ENCODE assay signal across 23 cellular contexts in genomic region chr10:112716076-112716475, GRCh38.
"Had no signal": no experiment of that assay in that cellular context is flagged by ENCODE, and none has a peak within 500 bp of the region (broad histone marks: within the 10 kb centered on the region; RNA-seq: fewer than 3 reads in every experiment).

No MANE protein-coding gene starts in this region.

- H3K9me3 ChIP-seq: colonic mucosa, gastroesophageal sphincter, heart left ventricle, mucosa of descending colon, prostate gland, stomach, upper lobe of left lung had no signal

- H3K27me3 ChIP-seq: colonic mucosa, gastroesophageal sphincter, heart left ventricle, stomach, upper lobe of left lung had no signal

- H3K4me3 ChIP-seq: colonic mucosa, gastroesophageal sphincter, heart left ventricle, mucosa of descending colon, prostate gland, stomach, upper lobe of left lung had no signal

- H3K27ac Mint-ChIP-seq: activated B cell treated with CpG ODN at 0.5 μM for 24 hours; activated CD4-positive, alpha-beta memory T cell treated with anti-CD3 and anti-CD28 coated beads for 36 hours; activated naive CD4-positive, alpha-beta T cell treated with anti-CD3 and anti-CD28 coated beads, Interleukin-2, amount 50 U/mL, for 24 hours; activated T-helper 2 cell treated with anti-CD3 and anti-CD28 coated beads, Interferon-gamma antibody, Interleukin-2, Interleukin-4, amounts not matched to agents 10 μg/mL and 5 μg/mL and 100 μg/mL, durations not matched to agents 14 hours and 24 hours and 36 hours; endodermal cell; immature natural killer cell; naive thymus-derived CD8-positive, alpha-beta T cell; T-cell had no signal

- ATAC-seq: gastroesophageal sphincter; heart left ventricle; left ventricle myocardium superior; naive thymus-derived CD8-positive, alpha-beta T cell; T-cell had no signal

- H3K4me1 ChIP-seq: colonic mucosa, gastroesophageal sphincter, heart left ventricle, prostate gland, upper lobe of left lung had no signal

- H3K27me3 Mint-ChIP-seq: activated B cell treated with CpG ODN at 0.5 μM for 24 hours; activated CD4-positive, alpha-beta memory T cell treated with anti-CD3 and anti-CD28 coated beads for 36 hours; activated naive CD4-positive, alpha-beta T cell treated with anti-CD3 and anti-CD28 coated beads, Interleukin-2, amount 50 U/mL, for 24 hours; central memory CD8-positive, alpha-beta T cell; naive thymus-derived CD8-positive, alpha-beta T cell; T-cell had no signal

- H3K4me3 Mint-ChIP-seq: activated B cell treated with CpG ODN at 0.5 μM for 24 hours; activated CD4-positive, alpha-beta memory T cell treated with anti-CD3 and anti-CD28 coated beads for 36 hours; activated naive CD4-positive, alpha-beta T cell treated with anti-CD3 and anti-CD28 coated beads, Interleukin-2, amount 50 U/mL, for 24 hours; central memory CD8-positive, alpha-beta T cell; endodermal cell; immature natural killer cell; naive thymus-derived CD8-positive, alpha-beta T cell; T-cell had no signal

- H3K36me3 ChIP-seq: colonic mucosa, gastroesophageal sphincter, heart left ventricle, prostate gland, stomach, upper lobe of left lung had no signal

- DNase-seq: activated B cell treated with CpG ODN at 0.5 μM for 24 hours; activated CD4-positive, alpha-beta memory T cell treated with anti-CD3 and anti-CD28 coated beads for 36 hours; activated CD4-positive, alpha-beta T cell treated with anti-CD3 and anti-CD28 coated beads for 4 hours; activated T-cell treated with anti-CD3 and anti-CD28 coated beads for 4 hours; endodermal cell; erythroblast; heart left ventricle; immature natural killer cell; left ventricle myocardium superior; mesenchymal stem cell; naive thymus-derived CD8-positive, alpha-beta T cell; right cardiac atrium; stimulated activated CD4-positive, alpha-beta T cell treated with anti-CD3 and anti-CD28 coated beads, Interleukin-4, amount 100 ng/mL, for 1 hour; stomach; T-cell; upper lobe of left lung had no signal

- H3K4me1 Mint-ChIP-seq: activated B cell treated with CpG ODN at 0.5 μM for 24 hours; activated naive CD4-positive, alpha-beta T cell treated with anti-CD3 and anti-CD28 coated beads, Interleukin-2, amount 50 U/mL, for 24 hours; T-cell had no signal

- H3K27ac ChIP-seq: colonic mucosa, gastroesophageal sphincter, heart left ventricle, prostate gland, stomach, upper lobe of left lung had no signal

- H3K9me3 Mint-ChIP-seq: activated B cell treated with CpG ODN at 0.5 μM for 24 hours; activated CD4-positive, alpha-beta memory T cell treated with anti-CD3 and anti-CD28 coated beads for 36 hours; activated naive CD4-positive, alpha-beta T cell treated with anti-CD3 and anti-CD28 coated beads, Interleukin-2, amount 50 U/mL, for 24 hours; activated T-helper 2 cell treated with anti-CD3 and anti-CD28 coated beads, Interferon-gamma antibody, Interleukin-2, Interleukin-4, amounts not matched to agents 10 μg/mL and 5 μg/mL and 100 μg/mL, durations not matched to agents 14 hours and 24 hours and 36 hours; central memory CD8-positive, alpha-beta T cell; endodermal cell; immature natural killer cell; naive thymus-derived CD8-positive, alpha-beta T cell; T-cell had no signal
